In genomic region chr21:32772281-32773047, GRCh38 we compare ENCODE assay signal across 8 cellular contexts. TPM values are rescaled to one million over a fixed set of nuclear protein-coding genes. Genes with fewer than 3 reads are reported as not detected.
DNase-seq lines count a peak whose midpoint lies in the region; ATAC-seq and TF ChIP-seq lines count a peak whose summit lies in the region.

No MANE protein-coding gene starts in this region.

- no peak overlapping the region for H2AFZ ChIP-seq in OCI-LY1 (ENCODE audit: low read length)

- peak overlapping the region; percentile 77 for H3K9ac ChIP-seq in OCI-LY1 (ENCODE audit: low read length)

- H3K36me3 Mint-ChIP-seq in activated T-helper 1 cell treated with anti-CD3 and anti-CD28 coated beads, Interleukin-12 subunit alpha, Interleukin-12 subunit beta, Interleukin-2, Interleukin-4 antibody, amounts not matched to agents 30 ng/mL and 10 ng/mL and 1 ng/mL, durations not matched to agents 14 hours and 24 hours and 36 hours (ENCODE audit: low read depth), result peaks cover 27% of the 10 kb centered on the region

- TF ChIP-seq POLR2A in uterus (IDR thresholded peaks at IDR 0.05), result no peak

- peak overlapping the region; percentile 96 for H3K4me3 ChIP-seq in OCI-LY1 (ENCODE audit: low read depth, low read length, poor library complexity, severe bottlenecking)
- H3K4me3 ChIP-seq in foreskin fibroblast (ENCODE audit: low read depth in 1 of 2, low read length in 2 of 2), result peak overlapping the region; percentile 71 to 83
- peak overlapping the region; percentile 80 for H3K4me3 ChIP-seq in psoas muscle
- H3K4me3 ChIP-seq in uterus, result peak overlapping the region; percentile 44 to 70

- intact Hi-C loops in activated T-helper 1 cell treated with anti-CD3 and anti-CD28 coated beads, Interleukin-12 subunit alpha, Interleukin-12 subunit beta, Interleukin-2, Interleukin-4 antibody, amounts not matched to agents 30 ng/mL and 10 ng/mL and 1 ng/mL, durations not matched to agents 14 hours and 24 hours and 36 hours (cut with micrococcal nuclease), result loop anchor here (1.0 to 5.0 kb wide), 16 partner anchors 36 to 870 kb away; partner anchors contain the start of genes CFAP298, DONSON, GART and IFNAR1
- intact Hi-C loops in psoas muscle (cut with DNase I), result no loop called here
- intact Hi-C loops in uterus (cut with DNase I; ENCODE audit: low total_unique reads), result no loop called here

- H3K4me3 Mint-ChIP-seq in activated T-helper 1 cell treated with anti-CD3 and anti-CD28 coated beads, Interleukin-12 subunit alpha, Interleukin-12 subunit beta, Interleukin-2, Interleukin-4 antibody, amounts not matched to agents 30 ng/mL and 10 ng/mL and 1 ng/mL, durations not matched to agents 14 hours and 24 hours and 36 hours, result peak overlapping the region; percentile 96

- 26 to 51% (median 33%) methylated on average over 13 of the region's 13 CpGs for WGBS in psoas muscle, 3 donors

- peaks cover 3% of the 10 kb centered on the region for H3K27me3 Mint-ChIP-seq in activated T-helper 1 cell treated with anti-CD3 and anti-CD28 coated beads, Interleukin-12 subunit alpha, Interleukin-12 subunit beta, Interleukin-2, Interleukin-4 antibody, amounts not matched to agents 30 ng/mL and 10 ng/mL and 1 ng/mL, durations not matched to agents 14 hours and 24 hours and 36 hours (ENCODE audit: insufficient read depth)

- peak overlapping the region; percentile 74 for H3K4me2 ChIP-seq in OCI-LY1 (ENCODE audit: low read length)

- H3K36me3 ChIP-seq in OCI-LY1 (ENCODE audit: insufficient read depth, low read length) (peaks cover 22% of the 10 kb centered on the region), psoas muscle (ENCODE audit: insufficient read depth in 1 of 2, low read depth in 1 of 2) (peaks cover 0 to 15% of the 10 kb centered on the region in 2 donors), uterus (no peaks in the 10 kb centered on the region)

- peak overlapping the region; percentile 100 for H3K27ac Mint-ChIP-seq in activated T-helper 1 cell treated with anti-CD3 and anti-CD28 coated beads, Interleukin-12 subunit alpha, Interleukin-12 subunit beta, Interleukin-2, Interleukin-4 antibody, amounts not matched to agents 30 ng/mL and 10 ng/mL and 1 ng/mL, durations not matched to agents 14 hours and 24 hours and 36 hours

- H3K27me3 ChIP-seq in OCI-LY1 (ENCODE audit: insufficient read depth, low read length) (no peaks in the 10 kb centered on the region), psoas muscle (ENCODE audit: insufficient read depth in 3 of 3, low read length in 2 of 3) (no peaks in the 10 kb centered on the region), uterus (peaks cover 0 to 5% of the 10 kb centered on the region in 2 donors)

- TF ChIP-seq CTCF in OCI-LY1 (IDR thresholded peaks at IDR 0.05; ENCODE audit: low read length), result no peak
- TF ChIP-seq CTCF in foreskin fibroblast (IDR thresholded peaks at IDR 0.05; ENCODE audit: low read depth, low read length), result no peak
- TF ChIP-seq CTCF in psoas muscle (IDR thresholded peaks at IDR 0.05), result no peak
- no peak for TF ChIP-seq CTCF in uterus (IDR thresholded peaks at IDR 0.05)

- H3K9me3 ChIP-seq in OCI-LY1 (ENCODE audit: low read length) (no peaks in the 10 kb centered on the region), psoas muscle (no peaks in the 10 kb centered on the region), uterus (no peaks in the 10 kb centered on the region)

- H3K27ac ChIP-seq in OCI-LY1 (ENCODE audit: low read depth, low read length, poor library complexity, severe bottlenecking), result peak overlapping the region; percentile 81
- H3K27ac ChIP-seq in psoas muscle, result peak overlapping the region; percentile 83
- H3K27ac ChIP-seq in uterus, result peak overlapping the region; percentile 76 to 80

- no peaks in the 10 kb centered on the region for H4K20me1 ChIP-seq in OCI-LY1 (ENCODE audit: insufficient read depth, low read length)

- H3K4me1 ChIP-seq in OCI-LY1 (ENCODE audit: insufficient read depth, low read length, severe bottlenecking), result peaks cover 33% of the 10 kb centered on the region
- H3K4me1 ChIP-seq in psoas muscle, result peaks cover 28% of the 10 kb centered on the region
- peaks cover 0 to 6% of the 10 kb centered on the region in 2 donors for H3K4me1 ChIP-seq in uterus

- peaks cover 3% of the 10 kb centered on the region for H3K9me3 Mint-ChIP-seq in activated T-helper 1 cell treated with anti-CD3 and anti-CD28 coated beads, Interleukin-12 subunit alpha, Interleukin-12 subunit beta, Interleukin-2, Interleukin-4 antibody, amounts not matched to agents 30 ng/mL and 10 ng/mL and 1 ng/mL, durations not matched to agents 14 hours and 24 hours and 36 hours

- H3K9me2 ChIP-seq in OCI-LY1 (ENCODE audit: low read depth, low read length), result no peaks in the 10 kb centered on the region

- H3F3A ChIP-seq in OCI-LY1 (ENCODE audit: insufficient read depth, low read length), result no peaks in the 10 kb centered on the region

- DNase-seq in NK-92 treated with Interleukin-12 subunit alpha and Interleukin-12 subunit beta, amount 100 ng/mL, for 24 hours (lab: John Stamatoyannopoulos, UW), result peak; percentile 32
- DNase-seq in NK-92 (lab: John Stamatoyannopoulos, UW; ENCODE audit: unreplicated experiment), result no peak
- peak; percentile 49 for DNase-seq in activated T-helper 1 cell treated with anti-CD3 and anti-CD28 coated beads, Interleukin-12 subunit alpha, Interleukin-12 subunit beta, Interleukin-2, Interleukin-4 antibody, amounts not matched to agents 30 ng/mL and 10 ng/mL and 1 ng/mL, durations not matched to agents 14 hours and 24 hours and 36 hours (ENCODE audit: low spot score)
- DNase-seq in foreskin fibroblast, result peak; percentile 10 to 36
- peak in 1 of 2 donors; percentile 60 for DNase-seq in psoas muscle
- DNase-seq in uterus, result peak in 1 of 2 donors; percentile 27
- DNase-seq in anterior cingulate cortex (lab: John Stamatoyannopoulos, UW), result no peak

- peak in 1 of 4 donors; percentile 41 for ATAC-seq in psoas muscle

- H3K4me1 Mint-ChIP-seq in activated T-helper 1 cell treated with anti-CD3 and anti-CD28 coated beads, Interleukin-12 subunit alpha, Interleukin-12 subunit beta, Interleukin-2, Interleukin-4 antibody, amounts not matched to agents 30 ng/mL and 10 ng/mL and 1 ng/mL, durations not matched to agents 14 hours and 24 hours and 36 hours (ENCODE audit: low read depth), result peaks cover 53% of the 10 kb centered on the region

- H3K79me2 ChIP-seq in OCI-LY1 (ENCODE audit: insufficient read depth, low read length), result peaks cover 37% of the 10 kb centered on the region

RNA-seq across cellular contexts. Expression of gene PAXBP1, which starts 0.9 kb away (rescaled TPM):
- 58.3 and 62.6 TPM in 2 replicates for total RNA-seq in activated T-helper 1 cell treated with anti-CD3 and anti-CD28 coated beads, Interleukin-12 subunit alpha, Interleukin-12 subunit beta, Interleukin-2, Interleukin-4 antibody, amounts not matched to agents 30 ng/mL and 10 ng/mL and 1 ng/mL, durations not matched to agents 14 hours and 24 hours and 36 hours
- total RNA-seq in psoas muscle, result 10 to 100 TPM in 3 of 4 donors, 1 to 10 TPM in 1; 9.6 to 18.7 (median 13.6) TPM
- polyA plus RNA-seq in psoas muscle, result 10 to 100 TPM in 1 of 3 donors, 1 to 10 TPM in 2; 9.6 to 15.3 (median 10.0) TPM
- total RNA-seq in uterus, result 10 to 100 TPM; 47.9 to 85.4 (median 62.6) TPM

RNA-seq across cellular contexts. Expression of gene SYNJ1, which starts 44.7 kb away (rescaled TPM):
- 13.1 and 13.7 TPM in 2 replicates for total RNA-seq in activated T-helper 1 cell treated with anti-CD3 and anti-CD28 coated beads, Interleukin-12 subunit alpha, Interleukin-12 subunit beta, Interleukin-2, Interleukin-4 antibody, amounts not matched to agents 30 ng/mL and 10 ng/mL and 1 ng/mL, durations not matched to agents 14 hours and 24 hours and 36 hours
- total RNA-seq in psoas muscle, result 10 to 100 TPM; 10.4 to 12.2 (median 11.5) TPM
- polyA plus RNA-seq in psoas muscle, result 10 to 100 TPM in 1 of 3 donors, 1 to 10 TPM in 2; 5.9 to 14.8 (median 8.3) TPM
- total RNA-seq in uterus, result 10 to 100 TPM in 3 of 4 donors, 1 to 10 TPM in 1; 8.8 to 25.0 (median 15.7) TPM

Comparison
In these comparisons a context has a peak if more than half of its experiments do, and no peak if none do; other contexts are left out.
1. DNase-seq: peak in NK-92 treated with Interleukin-12 subunit alpha and Interleukin-12 subunit beta, amount 100 ng/mL, for 24 hours (single experiment), activated T-helper 1 cell treated with anti-CD3 and anti-CD28 coated beads, Interleukin-12 subunit alpha, Interleukin-12 subunit beta, Interleukin-2, Interleukin-4 antibody, amounts not matched to agents 30 ng/mL and 10 ng/mL and 1 ng/mL, durations not matched to agents 14 hours and 24 hours and 36 hours (single experiment) and foreskin fibroblast (2 of 2); none in NK-92 (single experiment) and anterior cingulate cortex (0 of 58).
2. Peak in every context shown above with its lines, with median percentiles within 50 percentile points of each other: H3K27ac ChIP-seq and H3K4me3 ChIP-seq.